Comparison of ENCODE assay signal across 12 cellular contexts in genomic region chr11:69320756-69321741, GRCh38. TPM values are rescaled to one million over a fixed set of nuclear protein-coding genes. Genes with fewer than 3 reads are reported as not detected.
DNase-seq lines count a peak whose midpoint lies in the region; TF ChIP-seq lines count a peak whose summit lies in the region.
"Had no signal": no experiment of that assay in that cellular context is flagged by ENCODE, and none has a peak within 500 bp of the region (broad histone marks: within the 10 kb centered on the region; RNA-seq: fewer than 3 reads in every experiment).

No MANE protein-coding gene starts in this region.

- H3K27ac Mint-ChIP-seq in Calu3 (ENCODE audit: unreplicated experiment), result peak overlapping the region; percentile 80
- H3K27ac Mint-ChIP-seq in chondrocyte (ENCODE audit: unreplicated experiment), result peak overlapping the region; percentile 51
- H3K27ac Mint-ChIP-seq: activated naive CD8-positive, alpha-beta T cell; stimulated activated naive CD8-positive, alpha-beta T cell treated with anti-CD3 and anti-CD28 coated beads, Interleukin-15, Interleukin-2, amounts not matched to agents 100 ng/mL and 50 ng/mL, for 24 hours had no signal

- H3K4me3 Mint-ChIP-seq in Calu3 (ENCODE audit: low read depth, unreplicated experiment) (peak overlapping the region; percentile 31), chondrocyte (ENCODE audit: unreplicated experiment) (no peak overlapping the region)
- H3K4me3 Mint-ChIP-seq: activated naive CD8-positive, alpha-beta T cell; stimulated activated naive CD8-positive, alpha-beta T cell treated with anti-CD3 and anti-CD28 coated beads, Interleukin-15, Interleukin-2, amounts not matched to agents 100 ng/mL and 50 ng/mL, for 24 hours had no signal

- DNase-seq in Calu3 (no peak), HT1080 (ENCODE audit: low read depth) (peak; percentile 74), chondrocyte (ENCODE audit: low spot score) (peak; percentile 58), posterior vena cava (ENCODE audit: low spot score) (peak; percentile 45), NCI-H2029 treated with DMSO at 0.1 percent for 48 hours (lab: John Stamatoyannopoulos, UW) (no peak), GM19238 (ENCODE audit: insufficient read length, low spot score) (no peak), NCI-H2196 (lab: John Stamatoyannopoulos, UW; ENCODE audit: unreplicated experiment) (no peak)
- DNase-seq: activated CD8-positive, alpha-beta memory T cell treated with anti-CD3 and anti-CD28 coated beads for 24 hours; foreskin melanocyte; MM.1S had no signal

- no TSS peak for BruUV-seq in Calu3 (replicated peaks; lab: Mats Ljungman, UMichigan)

- CTCF ChIA-PET in Calu3 (lab: Charles Lee), result interaction anchor here (0.6 kb wide), 1 partner anchor 94 kb away, joined by 4 read pairs; no protein-coding TSS in a partner anchor

- H3K36me3 Mint-ChIP-seq in Calu3 (ENCODE audit: insufficient read depth, unreplicated experiment) (peaks cover 33% of the 10 kb centered on the region), chondrocyte (ENCODE audit: low read depth) (peaks cover 3% of the 10 kb centered on the region)
- H3K36me3 Mint-ChIP-seq: activated naive CD8-positive, alpha-beta T cell had no signal

- no peak for TF ChIP-seq CTCF in Calu3 (IDR thresholded peaks at IDR 0.05; ENCODE audit: unreplicated experiment)
- no peak for TF ChIP-seq CTCF in chondrocyte (IDR thresholded peaks at IDR 0.05)

- no peaks in the 10 kb centered on the region for H3K27me3 Mint-ChIP-seq in Calu3 (ENCODE audit: unreplicated experiment)
- no peaks in the 10 kb centered on the region for H3K27me3 Mint-ChIP-seq in chondrocyte (ENCODE audit: low read depth)
- H3K27me3 Mint-ChIP-seq: activated naive CD8-positive, alpha-beta T cell; stimulated activated naive CD8-positive, alpha-beta T cell treated with anti-CD3 and anti-CD28 coated beads, Interleukin-15, Interleukin-2, amounts not matched to agents 100 ng/mL and 50 ng/mL, for 24 hours had no signal

- intact Hi-C loops in Calu3 (cut with micrococcal nuclease; ENCODE audit: unreplicated experiment) (no loop called here), posterior vena cava (cut with DNase I) (no loop called here)

- H3K4me1 Mint-ChIP-seq in Calu3 (ENCODE audit: low read depth, unreplicated experiment) (peaks cover 31% of the 10 kb centered on the region), chondrocyte (ENCODE audit: low read depth) (peaks cover 5% of the 10 kb centered on the region)

- H3K9me3 Mint-ChIP-seq in Calu3 (ENCODE audit: low read depth, unreplicated experiment) (peaks cover 4% of the 10 kb centered on the region), chondrocyte (ENCODE audit: low read depth) (peaks cover 7% of the 10 kb centered on the region)
- H3K9me3 Mint-ChIP-seq: stimulated activated naive CD8-positive, alpha-beta T cell treated with anti-CD3 and anti-CD28 coated beads, Interleukin-15, Interleukin-2, amounts not matched to agents 100 ng/mL and 50 ng/mL, for 24 hours had no signal

RNA-seq across cellular contexts. Expression of gene MYEOV, which starts 27.1 kb away (rescaled TPM):
- total RNA-seq in Calu3 (2022) (79.9 and 98.4 TPM in 2 replicates), chondrocyte (0.87 TPM in 1 of 3 replicates, not detected in the others), posterior vena cava (under 1 TPM; 0.46 to 0.57 TPM)
- 0.73 and 1.1 TPM in 2 replicates for total RNA-seq in HT1080 (2014; rRNA removed; shearing (Covaris generic))
- polyA plus RNA-seq in HT1080 (2015; cell fraction: cytosol; rRNA removed), result 4.6 and 9.6 TPM in 2 replicates
- polyA plus RNA-seq in HT1080 (2015; cell fraction: nucleus; rRNA removed), result 17.8 and 20.1 TPM in 2 replicates

Comparison
In these comparisons a context has a peak if more than half of its experiments do, and no peak if none do; other contexts are left out.
1. DNase-seq: peak in HT1080 (single experiment), chondrocyte (single experiment) and posterior vena cava (single experiment); none in Calu3 (single experiment), NCI-H2029 treated with DMSO at 0.1 percent for 48 hours (single experiment), GM19238 (single experiment) and NCI-H2196 (single experiment).
2. RNA of gene MYEOV, which starts 27.1 kb away (total RNA-seq): 79.9 to 98.4 TPM in Calu3; 0.73 to 1.1 TPM in HT1080, 0.87 TPM in chondrocyte and 0.46 to 0.57 TPM in posterior vena cava; every median in the first group is over 10 times any median in the second.